9 cellular contexts compared by ENCODE assay signal in the genomic region with DNA sequence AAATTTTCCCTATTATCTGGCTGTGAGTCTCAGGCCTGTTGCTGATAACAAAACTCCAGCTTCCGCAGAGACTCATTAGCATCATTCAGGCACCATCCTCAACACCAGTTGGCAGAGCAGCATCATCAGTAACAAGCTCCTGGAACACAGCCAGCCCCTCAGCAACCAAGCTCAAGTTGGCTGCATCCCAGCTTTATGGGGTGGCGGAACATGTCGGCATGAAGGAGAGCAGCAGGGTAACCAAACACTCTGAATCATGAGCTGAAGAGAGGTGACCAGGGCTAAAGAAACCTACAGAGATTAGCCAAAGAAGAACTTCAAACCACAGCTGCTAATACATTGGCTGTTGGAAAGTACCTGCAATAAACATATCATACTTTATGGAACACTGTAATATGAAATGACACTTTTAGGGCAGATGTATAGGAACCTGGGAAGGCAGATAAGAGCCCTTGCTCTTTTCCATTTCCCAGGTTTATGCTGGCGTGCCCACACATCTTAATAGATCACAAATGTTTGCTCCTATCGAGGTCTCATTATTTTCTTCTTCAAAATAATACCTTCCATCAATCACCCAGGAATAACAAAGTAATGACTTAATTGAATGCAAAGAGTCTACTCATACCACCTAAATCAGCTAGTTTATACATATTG.
DNase-seq lines count a peak whose midpoint lies in the region; ATAC-seq and TF ChIP-seq lines count a peak whose summit lies in the region.
"Had no signal": no experiment of that assay in that cellular context is flagged by ENCODE, and none has a peak within 500 bp of the region (broad histone marks: within the 10 kb centered on the region; RNA-seq: fewer than 3 reads in every experiment).

No MANE protein-coding gene starts in this region.

- no peak overlapping the region for H3K4me3 ChIP-seq in MG63
- no peak overlapping the region for H3K4me3 ChIP-seq in fibroblast of the aortic adventitia (ENCODE audit: low read depth, low read length)
- H3K4me3 ChIP-seq in transverse colon, result no peak overlapping the region

- H3K27me3 Mint-ChIP-seq in activated CD4-positive, alpha-beta T cell treated with anti-CD3 and anti-CD28 coated beads for 36 hours, result peaks cover 7% of the 10 kb centered on the region

- in situ Hi-C loops in transverse colon (cut with MboI; ENCODE audit: low pct_ligation_motif_present in 1 of 4, low pct_unique_long_range_greater_than_20kb in 1 of 4, low sequenced_read_pairs in 3 of 4), result no loop called here

- H3K27ac ChIP-seq in transverse colon, result no peak overlapping the region
- H3K27ac ChIP-seq: neutrophil had no signal

- TF ChIP-seq CTCF in fibroblast of the aortic adventitia (IDR thresholded peaks at IDR 0.05; ENCODE audit: insufficient read depth, low read length) (no peak), transverse colon (IDR thresholded peaks at IDR 0.05) (no peak), GM10248 (IDR thresholded peaks at IDR 0.05; ENCODE audit: control extremely low read depth, extremely low read depth, low read depth, missing control alignments) (no peak)

- H3K27me3 ChIP-seq in MG63 (no peaks in the 10 kb centered on the region), transverse colon (no peaks in the 10 kb centered on the region)
- H3K27me3 ChIP-seq: neutrophil had no signal

- no peaks in the 10 kb centered on the region for H3K36me3 Mint-ChIP-seq in activated CD4-positive, alpha-beta T cell treated with anti-CD3 and anti-CD28 coated beads for 36 hours (ENCODE audit: low read depth)

- no peak overlapping the region for H3K27ac Mint-ChIP-seq in activated CD4-positive, alpha-beta T cell treated with anti-CD3 and anti-CD28 coated beads for 36 hours

- no peaks in the 10 kb centered on the region for H3K4me1 Mint-ChIP-seq in activated CD4-positive, alpha-beta T cell treated with anti-CD3 and anti-CD28 coated beads for 36 hours

- CTCF ChIA-PET in GM10248 (lab: Yijun Ruan, JAX), result interaction anchor here (1.5 kb wide), 1 partner anchor 9 kb away, joined by 5 read pairs; no protein-coding TSS in a partner anchor
- CTCF ChIA-PET in activated CD4-positive, alpha-beta T cell treated with anti-CD3 and anti-CD28 coated beads for 36 hours (lab: Charles Lee), result no interaction called here

- POLR2A ChIA-PET in GM10248 (lab: Yijun Ruan, JAX), result no interaction called here
- POLR2A ChIA-PET in activated CD4-positive, alpha-beta T cell treated with anti-CD3 and anti-CD28 coated beads for 36 hours (lab: Charles Lee), result no interaction called here

- DNase-seq in MG63 (peak; percentile 54), NCI-H774 (lab: John Stamatoyannopoulos, UW) (peak; percentile 80), fibroblast of the aortic adventitia (ENCODE audit: low read depth) (peak; percentile 8), transverse colon (peak; percentile 34), GM10248 (ENCODE audit: extremely low spot score) (no peak)
- no peak for DNase-seq in activated CD4-positive, alpha-beta T cell treated with anti-CD3 and anti-CD28 coated beads for 36 hours
- DNase-seq: activated CD8-positive, alpha-beta memory T cell treated with anti-CD3 and anti-CD28 coated beads, Interleukin-2, amount 50 U/mL, for 4 hours had no signal

- no peak overlapping the region for H3K4me3 Mint-ChIP-seq in activated CD4-positive, alpha-beta T cell treated with anti-CD3 and anti-CD28 coated beads for 36 hours

- intact Hi-C loops in transverse colon (cut with DNase I; ENCODE audit: low total_unique reads), result no loop called here
- intact Hi-C loops in activated CD4-positive, alpha-beta T cell treated with anti-CD3 and anti-CD28 coated beads for 36 hours (cut with DNase I, micrococcal nuclease), result no loop called here

- H3K9me3 Mint-ChIP-seq in activated CD4-positive, alpha-beta T cell treated with anti-CD3 and anti-CD28 coated beads for 36 hours (ENCODE audit: low read depth), result no peaks in the 10 kb centered on the region

- H3K9me3 ChIP-seq in MG63, result no peaks in the 10 kb centered on the region
- H3K9me3 ChIP-seq in transverse colon, result no peaks in the 10 kb centered on the region
- H3K9me3 ChIP-seq: neutrophil had no signal

- ATAC-seq in HG03159 (IDR thresholded peaks at IDR 0.05; ENCODE audit: unreplicated experiment), result no peak
- ATAC-seq in activated CD4-positive, alpha-beta T cell treated with anti-CD3 and anti-CD28 coated beads for 36 hours, result no peak

- no peak for TF ChIP-seq POLR2A in transverse colon (IDR thresholded peaks at IDR 0.05)

- H3K4me1 ChIP-seq in transverse colon, result no peaks in the 10 kb centered on the region

- TF ChIP-seq EP300 in transverse colon (IDR thresholded peaks at IDR 0.05; ENCODE audit: low read depth), result no peak

- 31 to 32% methylated on average over 3 to 5 of the region's 5 CpGs for WGBS in transverse colon (ENCODE audit: low coverage in 1 of 2), 2 donors

- no peaks in the 10 kb centered on the region for H3K36me3 ChIP-seq in MG63
- H3K36me3 ChIP-seq in transverse colon, result no peaks in the 10 kb centered on the region
- H3K36me3 ChIP-seq: neutrophil had no signal

Comparison
In these comparisons a context has a peak if more than half of its experiments do, and no peak if none do; other contexts are left out.
1. DNase-seq: peak in MG63 (single experiment), NCI-H774 (single experiment), fibroblast of the aortic adventitia (single experiment) and transverse colon (single experiment); none in GM10248 (single experiment) and activated CD4-positive, alpha-beta T cell treated with anti-CD3 and anti-CD28 coated beads for 36 hours (single experiment).